21 cellular contexts compared by ENCODE assay signal in the genomic region with DNA sequence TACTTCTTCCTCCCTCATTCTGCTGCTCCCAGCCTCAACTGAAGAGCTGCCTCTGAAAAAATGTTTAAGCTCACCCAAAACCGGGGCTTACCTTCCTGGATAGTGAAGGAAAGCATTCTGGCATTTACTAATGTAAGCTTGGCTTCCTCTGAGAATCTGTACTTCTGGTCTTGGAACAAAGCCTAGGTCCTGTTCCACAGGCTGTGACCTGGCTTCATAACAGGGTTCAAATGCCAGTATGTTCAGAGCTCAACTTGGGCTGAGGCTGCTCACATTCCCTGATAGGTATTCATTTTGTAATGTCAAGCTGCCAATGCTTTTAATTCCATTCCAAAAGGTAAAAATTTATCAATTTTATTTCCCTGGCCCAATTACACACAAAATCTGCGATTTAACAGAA.
"Had no signal": no experiment of that assay in that cellular context is flagged by ENCODE, and none has a peak within 500 bp of the region (broad histone marks: within the 10 kb centered on the region; RNA-seq: fewer than 3 reads in every experiment).

No MANE protein-coding gene starts in this region.

- H3K27me3 ChIP-seq: neural progenitor cell, sigmoid colon, testis, tibial nerve, vagina had no signal

- H3K36me3 ChIP-seq: neural progenitor cell, sigmoid colon, tibial nerve, vagina had no signal

- DNase-seq: dorsolateral prefrontal cortex; effector CD4-positive, alpha-beta T cell; hypothalamus; immature natural killer cell; islet precursor cell; kidney glomerular epithelial cell; left colon; mesenchymal stem cell; midbrain; naive thymus-derived CD4-positive, alpha-beta T cell; sigmoid colon; stimulated activated CD4-positive, alpha-beta T cell treated with anti-CD3 and anti-CD28 coated beads, Interleukin-2, amount 100 ng/mL, for 24 hours; stimulated activated CD4-positive, alpha-beta T cell treated with anti-CD3 and anti-CD28 coated beads, Interleukin-4, amount 100 ng/mL, for 24 hours; stimulated activated naive CD8-positive, alpha-beta T cell treated with anti-CD3 and anti-CD28 coated beads, Interleukin-15, Interleukin-2, amounts not matched to agents 100 U/mL and 50 U/mL, for 24 hours; substantia nigra; testis had no signal

- H3K4me3 ChIP-seq: dorsolateral prefrontal cortex, neural progenitor cell, sigmoid colon, testis, tibial nerve, vagina had no signal

- H3K9me3 ChIP-seq: sigmoid colon, testis, vagina had no signal

- ATAC-seq: left colon; naive thymus-derived CD4-positive, alpha-beta T cell; stimulated activated effector memory CD8-positive, alpha-beta T cell treated with anti-CD3 and anti-CD28 coated beads, Interleukin-12 subunit alpha, Interleukin-12 subunit beta, amount 100 ng/mL, for 72 hours; stimulated activated naive CD8-positive, alpha-beta T cell treated with anti-CD3 and anti-CD28 coated beads, Interleukin-15, Interleukin-2, amounts not matched to agents 100 U/mL and 50 U/mL, for 24 hours had no signal

- H3K4me1 ChIP-seq: neural progenitor cell, parathyroid adenoma, testis, tibial nerve, vagina had no signal

- H3K27ac ChIP-seq: dorsolateral prefrontal cortex, neural progenitor cell, parathyroid adenoma, sigmoid colon, testis, tibial nerve, vagina had no signal
